19 cellular contexts compared by ENCODE assay signal in genomic region chr22:48501231-48501750, GRCh38.
"Had no signal": no experiment of that assay in that cellular context is flagged by ENCODE, and none has a peak within 500 bp of the region (broad histone marks: within the 10 kb centered on the region; RNA-seq: fewer than 3 reads in every experiment).

No MANE protein-coding gene starts in this region.

- H3K27ac ChIP-seq: heart left ventricle, left lung, neural progenitor cell, parathyroid adenoma, prostate gland, right lobe of liver, stomach, thoracic aorta, transverse colon had no signal

- FAIRE-seq: endometrium, frontal cortex had no signal

- ATAC-seq: esophagus mucosa; heart left ventricle; left lung; natural killer cell treated with Interleukin-12 subunit alpha and Interleukin-12 subunit beta and Interleukin-15 and Interleukin-18, amount 100 ng/mL, for 72 hours; right lobe of liver had no signal

- H3K27me3 ChIP-seq: dorsolateral prefrontal cortex, left lung, neural progenitor cell, right lobe of liver, transverse colon had no signal

- DNase-seq: central memory CD4-positive, alpha-beta T cell; cortex of kidney; effector CD8-positive, alpha-beta T cell; hippocampal formation; stimulated activated naive CD4-positive, alpha-beta T cell; stomach; transverse colon had no signal

- H3K4me1 ChIP-seq: left lung, parathyroid adenoma, prostate gland, right lobe of liver, transverse colon had no signal

- H2AFZ ChIP-seq: neural progenitor cell, parathyroid adenoma had no signal

- H3K9ac ChIP-seq: neural progenitor cell, parathyroid adenoma had no signal

- H3K4me2 ChIP-seq: neural progenitor cell had no signal

- H3K79me2 ChIP-seq: parathyroid adenoma had no signal

- H3K36me3 ChIP-seq: heart left ventricle, left lung, neural progenitor cell, prostate gland, right lobe of liver, stomach, thoracic aorta, transverse colon had no signal

- H3K4me3 ChIP-seq: dorsolateral prefrontal cortex, heart left ventricle, left lung, neural progenitor cell, prostate gland, right lobe of liver, stomach, thoracic aorta, transverse colon had no signal

- H3K9me3 ChIP-seq: heart left ventricle, left lung, prostate gland, right lobe of liver, stomach, thoracic aorta, transverse colon had no signal
